18 cellular contexts compared by ENCODE assay signal in genomic region chr5:61669531-61669930, GRCh38.
DNase-seq lines count a peak whose midpoint lies in the region; ATAC-seq and TF ChIP-seq lines count a peak whose summit lies in the region.
"Had no signal": no experiment of that assay in that cellular context is flagged by ENCODE, and none has a peak within 500 bp of the region (broad histone marks: within the 10 kb centered on the region; RNA-seq: fewer than 3 reads in every experiment).

No MANE protein-coding gene starts in this region.

- H3K36me3 ChIP-seq in heart left ventricle = no peaks in the 10 kb centered on the region
- H3K36me3 ChIP-seq in upper lobe of right lung = no peaks in the 10 kb centered on the region

- no peaks in the 10 kb centered on the region for H3K9me3 Mint-ChIP-seq in stimulated activated memory B cell treated with anti-CD40 and anti-IgM and Interleukin-4, amounts not matched to agents 10 μg/mL and 1 μg/mL and 100 μg/mL, for 72 hours
- H3K9me3 Mint-ChIP-seq: CD14-positive monocyte; CD8-positive, alpha-beta T cell had no signal

- H3K4me1 Mint-ChIP-seq in stimulated activated memory B cell treated with anti-CD40 and anti-IgM and Interleukin-4, amounts not matched to agents 10 μg/mL and 1 μg/mL and 100 μg/mL, for 72 hours = peaks cover 26% of the 10 kb centered on the region

- no peak for TF ChIP-seq POLR2A in heart left ventricle (IDR thresholded peaks at IDR 0.05)

- intact Hi-C loops in heart left ventricle (cut with DNase I) = loop anchor here in 3 of 10 donors (5.0 to 10.0 kb wide), 5 partner anchors 265 to 715 kb away; no protein-coding TSS in a partner anchor
- intact Hi-C loops in cardiac septum (cut with DNase I) = loop anchor here (10.0 kb wide), 3 partner anchors 265 to 715 kb away; partner anchors contain the start of gene SMIM15
- intact Hi-C loops in left cardiac atrium (cut with DNase I) = loop anchor here (10.0 kb wide), 2 partner anchors 335 to 505 kb away; partner anchors contain the start of genes SMIM15 (in 1 of the 2) and ZSWIM6 (in 1 of the 2)
- intact Hi-C loops in upper lobe of right lung (cut with DNase I) = no loop called here

- 59 to 71% (median 66%) methylated on average over 3 of the region's 3 CpGs for WGBS in heart left ventricle, 4 donors

- H3K27me3 Mint-ChIP-seq in stimulated activated memory B cell treated with anti-CD40 and anti-IgM and Interleukin-4, amounts not matched to agents 10 μg/mL and 1 μg/mL and 100 μg/mL, for 72 hours = no peaks in the 10 kb centered on the region

- H3K4me1 ChIP-seq in heart left ventricle (peaks cover 0 to 39% (median 5%) of the 10 kb centered on the region in 12 donors), upper lobe of right lung (peaks cover 4% of the 10 kb centered on the region)

- no peaks in the 10 kb centered on the region for H3K27me3 ChIP-seq in heart left ventricle
- no peaks in the 10 kb centered on the region for H3K27me3 ChIP-seq in upper lobe of right lung

- H3K4me3 ChIP-seq in heart left ventricle (no peak overlapping the region), upper lobe of right lung (no peak overlapping the region)

- H3K36me3 Mint-ChIP-seq in stimulated activated memory B cell treated with anti-CD40 and anti-IgM and Interleukin-4, amounts not matched to agents 10 μg/mL and 1 μg/mL and 100 μg/mL, for 72 hours = no peaks in the 10 kb centered on the region
- H3K36me3 Mint-ChIP-seq: CD14-positive monocyte; CD8-positive, alpha-beta T cell had no signal

- H3K27ac ChIP-seq in heart left ventricle (no peak overlapping the region), upper lobe of right lung (no peak overlapping the region)

- H3K4me3 Mint-ChIP-seq in stimulated activated memory B cell treated with anti-CD40 and anti-IgM and Interleukin-4, amounts not matched to agents 10 μg/mL and 1 μg/mL and 100 μg/mL, for 72 hours = no peak overlapping the region
- H3K4me3 Mint-ChIP-seq: B cell; CD14-positive monocyte; CD8-positive, alpha-beta T cell had no signal

- DNase-seq in heart left ventricle (no peak), cardiac septum (ENCODE audit: low spot score) (no peak), amniotic epithelial cell (ENCODE audit: low read depth) (peak; percentile 6), left cardiac atrium (no peak), upper lobe of right lung (no peak)
- DNase-seq: ACHN; CD8-positive, alpha-beta T cell; COR-L47; DMS153; DMS79 treated with DMSO at 0.1 percent for 48 hours; GF-D8 had no signal

- ATAC-seq in heart left ventricle = peak in 3 of 4 donors; percentile 41 to 57 (median 45)
- ATAC-seq in left cardiac atrium = peak; percentile 32 to 58
- ATAC-seq in upper lobe of right lung = peak; percentile 13
- no peak for ATAC-seq in HG03342 (IDR thresholded peaks at IDR 0.05; ENCODE audit: unreplicated experiment)
- no peak for ATAC-seq in HG03457 (IDR thresholded peaks at IDR 0.05; ENCODE audit: unreplicated experiment)
- ATAC-seq in stimulated activated memory B cell treated with anti-CD40 and anti-IgM and Interleukin-4, amounts not matched to agents 10 μg/mL and 1 μg/mL and 100 μg/mL, for 72 hours = no peak
- ATAC-seq: CD8-positive, alpha-beta T cell; HCT116; HepG2 had no signal

- TF ChIP-seq CTCF in heart left ventricle (IDR thresholded peaks at IDR 0.05) = no peak
- no peak for TF ChIP-seq CTCF in upper lobe of right lung (IDR thresholded peaks at IDR 0.05)

- H3K9me3 ChIP-seq in heart left ventricle (no peaks in the 10 kb centered on the region), upper lobe of right lung (no peaks in the 10 kb centered on the region)

- no peak overlapping the region for H3K27ac Mint-ChIP-seq in stimulated activated memory B cell treated with anti-CD40 and anti-IgM and Interleukin-4, amounts not matched to agents 10 μg/mL and 1 μg/mL and 100 μg/mL, for 72 hours
- H3K27ac Mint-ChIP-seq: B cell; CD14-positive monocyte; CD8-positive, alpha-beta T cell had no signal

Comparison
In these comparisons a context has a peak if more than half of its experiments do, and no peak if none do; other contexts are left out.
1. ATAC-seq: peak in heart left ventricle (3 of 4), left cardiac atrium (2 of 2) and upper lobe of right lung (single experiment); none in HG03342 (single experiment), HG03457 (single experiment) and stimulated activated memory B cell treated with anti-CD40 and anti-IgM and Interleukin-4, amounts not matched to agents 10 μg/mL and 1 μg/mL and 100 μg/mL, for 72 hours (single experiment).